Comparison of ENCODE assay signal across 2 cellular contexts in genomic region chr10:5529702-5530411, GRCh38.
TF ChIP-seq lines count a peak whose summit lies in the region.

No MANE protein-coding gene starts in this region.

TF ChIP-seq in liver, 16 proteins besides CTCF, POLR2A, EP300 and RAD21:
- TF ChIP-seq FOXA2 (IDR thresholded peaks at IDR 0.05) (no peak), SP1 (IDR thresholded peaks at IDR 0.05) (peak; percentile 37), RXRA (IDR thresholded peaks at IDR 0.05) (peak in 1 of 2 donors; percentile 63), HNF4G (IDR thresholded peaks at IDR 0.05) (peak; percentile 11), HNF4A (conservative IDR thresholded peaks at IDR 0.05) (peak; percentile 11 to 50)

TF ChIP-seq in HepG2, 621 proteins besides CTCF, POLR2A, EP300 and RAD21:
- TF ChIP-seq BCL6 (CRISPR knock-in tag; IDR thresholded peaks at IDR 0.05) (no peak), ZNF432 (CRISPR knock-in tag; IDR thresholded peaks at IDR 0.05; ENCODE audit: borderline replicate concordance) (no peak), SAP130 (CRISPR knock-in tag; IDR thresholded peaks at IDR 0.05; ENCODE audit: low read depth) (no peak), LCORL (IDR thresholded peaks at IDR 0.05) (no peak), LCORL (CRISPR knock-in tag; IDR thresholded peaks at IDR 0.05) (no peak), MYPOP (CRISPR knock-in tag; IDR thresholded peaks at IDR 0.05) (no peak), ZKSCAN8 (CRISPR knock-in tag; IDR thresholded peaks at IDR 0.05; ENCODE audit: borderline replicate concordance) (no peak), MTA1 (CRISPR knock-in tag; IDR thresholded peaks at IDR 0.05; ENCODE audit: borderline replicate concordance) (no peak), BHLHE40 (IDR thresholded peaks at IDR 0.05; ENCODE audit: low read length) (no peak), ZNF510 (CRISPR knock-in tag; IDR thresholded peaks at IDR 0.05; ENCODE audit: low read depth) (no peak), YEATS2 (CRISPR knock-in tag; IDR thresholded peaks at IDR 0.05; ENCODE audit: borderline replicate concordance) (no peak), ZNF660 (CRISPR knock-in tag; IDR thresholded peaks at IDR 0.05; ENCODE audit: borderline replicate concordance, low read depth) (no peak), SETDB1 (CRISPR knock-in tag; IDR thresholded peaks at IDR 0.05; ENCODE audit: borderline replicate concordance) (no peak), CEBPG (CRISPR knock-in tag; IDR thresholded peaks at IDR 0.05) (no peak)
